Comparison of ENCODE assay signal across 12 cellular contexts in the genomic region with DNA sequence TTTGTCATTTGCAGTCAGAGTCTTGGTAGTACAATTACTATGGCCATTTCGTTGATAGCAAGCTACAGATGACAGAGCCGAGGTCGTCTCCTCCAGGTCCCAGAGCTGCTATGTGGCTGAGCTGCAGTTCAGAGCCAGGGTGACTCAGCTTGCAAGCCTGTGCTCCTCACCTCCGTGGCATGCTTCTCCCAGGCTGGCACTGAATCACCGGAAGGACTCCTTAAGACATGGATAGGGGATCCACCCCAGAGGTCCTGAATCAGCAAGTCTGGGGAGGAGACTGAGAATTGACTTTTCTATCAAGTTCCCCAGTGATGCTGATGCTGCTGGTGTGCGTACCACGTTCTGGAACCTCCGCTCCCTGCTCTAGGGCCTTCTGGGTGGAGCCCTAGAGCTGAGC.
DNase-seq lines count a peak whose midpoint lies in the region; FAIRE-seq and TF ChIP-seq lines count a peak whose summit lies in the region.
"Had no signal": no experiment of that assay in that cellular context is flagged by ENCODE, and none has a peak within 500 bp of the region (broad histone marks: within the 10 kb centered on the region; RNA-seq: fewer than 3 reads in every experiment).

No MANE protein-coding gene starts in this region.

- no peak overlapping the region for H3K27ac Mint-ChIP-seq in type B pancreatic cell

- FAIRE-seq in small intestine (lab: Jason Lieb, UNC): no peak

- no peaks in the 10 kb centered on the region for H3K4me1 ChIP-seq in small intestine (ENCODE audit: control insufficient read depth in 2 of 2, insufficient read depth in 1 of 2, low read depth in 1 of 2, low read length in 1 of 2)
- H3K4me1 ChIP-seq: heart right ventricle had no signal

- no peak overlapping the region for H3K4me3 ChIP-seq in fibroblast of villous mesenchyme (ENCODE audit: low read depth, low read length)
- H3K4me3 ChIP-seq in small intestine (ENCODE audit: low read depth in 1 of 2, low read length in 2 of 2): no peak overlapping the region
- H3K4me3 ChIP-seq: heart right ventricle had no signal

- no peaks in the 10 kb centered on the region for H3K27me3 ChIP-seq in small intestine (ENCODE audit: control insufficient read depth in 2 of 2, insufficient read depth in 2 of 2, low read length in 2 of 2)

- H3K9me3 ChIP-seq in small intestine (ENCODE audit: control insufficient read depth, low read depth): no peaks in the 10 kb centered on the region
- H3K9me3 ChIP-seq: heart right ventricle had no signal

- H3K36me3 ChIP-seq in small intestine (ENCODE audit: control insufficient read depth in 2 of 2, insufficient read depth in 2 of 2, low read length in 2 of 2): no peaks in the 10 kb centered on the region
- H3K36me3 ChIP-seq: heart right ventricle had no signal

- no peak overlapping the region for H3K27ac ChIP-seq in small intestine (ENCODE audit: low read depth in 1 of 2, low read length in 1 of 2)
- H3K27ac ChIP-seq: heart right ventricle had no signal

- peaks cover 29% of the 10 kb centered on the region for H3K27me3 Mint-ChIP-seq in type B pancreatic cell

- no peaks in the 10 kb centered on the region for H3K4me1 Mint-ChIP-seq in type B pancreatic cell (ENCODE audit: unreplicated experiment)

- 75 to 81% (median 81%) methylated on average over 8 of the region's 8 CpGs for WGBS in small intestine, 3 donors

- no peaks in the 10 kb centered on the region for H3K9me3 Mint-ChIP-seq in type B pancreatic cell

- DNase-seq in HCEC 1CT (peak; percentile 90), T1000 (lab: John Stamatoyannopoulos, UW) (peak; percentile 28), fibroblast of villous mesenchyme (ENCODE audit: low read depth) (peak; percentile 56), type B pancreatic cell (ENCODE audit: extremely low spot score, unreplicated experiment) (peak; percentile 42), small intestine (no peak), mesenteric fat pad (ENCODE audit: low spot score) (no peak)
- DNase-seq in activated T-cell treated with anti-CD3 and anti-CD28 coated beads, Interleukin-2, amount 50 U/mL, for 48 hours: no peak
- DNase-seq: heart right ventricle; NCI-H1436 treated with DMSO at 0.1 percent for 48 hours; stimulated activated CD4-positive, alpha-beta T cell treated with anti-CD3 and anti-CD28 coated beads, Interleukin-15, amount 100 ng/mL, for 24 hours; stimulated activated naive CD4-positive, alpha-beta T cell; T-helper 9 cell had no signal

- TF ChIP-seq CTCF in fibroblast of villous mesenchyme (IDR thresholded peaks at IDR 0.05; ENCODE audit: insufficient read depth, low read depth, low read length) (no peak), type B pancreatic cell (conservative IDR thresholded peaks at IDR 0.05) (no peak)

- no peaks in the 10 kb centered on the region for H3K36me3 Mint-ChIP-seq in type B pancreatic cell

- no peak overlapping the region for H3K4me3 Mint-ChIP-seq in type B pancreatic cell

Comparison
In these comparisons a context has a peak if more than half of its experiments do, and no peak if none do; other contexts are left out.
1. DNase-seq: peak in HCEC 1CT (single experiment), T1000 (single experiment), fibroblast of villous mesenchyme (single experiment) and type B pancreatic cell (single experiment); none in small intestine (single experiment), activated T-cell treated with anti-CD3 and anti-CD28 coated beads, Interleukin-2, amount 50 U/mL, for 48 hours (0 of 2) and mesenteric fat pad (single experiment).